Comparison of ENCODE assay signal across 14 cellular contexts in genomic region chr17:4853195-4853762, GRCh38. TPM values are rescaled to one million over a fixed set of nuclear protein-coding genes. Genes with fewer than 3 reads are reported as not detected.
DNase-seq lines count a peak whose midpoint lies in the region; ATAC-seq and TF ChIP-seq lines count a peak whose summit lies in the region.
"Had no signal": no experiment of that assay in that cellular context is flagged by ENCODE, and none has a peak within 500 bp of the region (broad histone marks: within the 10 kb centered on the region; RNA-seq: fewer than 3 reads in every experiment).

No MANE protein-coding gene starts in this region.

- no peak overlapping the region for H2BK20ac ChIP-seq in IMR-90 (ENCODE audit: low read depth, low read length)

- H2BK120ac ChIP-seq in IMR-90 (ENCODE audit: low read depth, low read length): no peak overlapping the region

- no CpG with 5 or more reads among the region's 4 CpGs for WGBS in IMR-90 (ENCODE audit: extremely low coverage in 2 of 2, insufficient read length in 1 of 2), 2 experiments

- no peaks in the 10 kb centered on the region for H3K9me3 ChIP-seq in IMR-90 (ENCODE audit: control insufficient read depth, insufficient read depth, low read length)
- no peaks in the 10 kb centered on the region for H3K9me3 ChIP-seq in lower lobe of right lung
- no peaks in the 10 kb centered on the region for H3K9me3 ChIP-seq in HAP-1
- H3K9me3 ChIP-seq: gastroesophageal sphincter, sigmoid colon had no signal

- DNase-seq in DMS79 (lab: John Stamatoyannopoulos, UW) (peak; percentile 25), IMR-90 (no peak), lower lobe of right lung (no peak), HAP-1 (ENCODE audit: low spot score in 2 of 2) (no peak), amygdala (lab: John Stamatoyannopoulos, UW) (no peak)
- DNase-seq in central memory CD4-positive, alpha-beta T cell: peak; percentile 10
- no peak for DNase-seq in activated CD8-positive, alpha-beta memory T cell treated with anti-CD3 and anti-CD28 coated beads, Interleukin-2, amount 50 U/mL, for 4 hours
- DNase-seq: KBM-7, left colon, NCI-H2029 treated with DMSO at 0.1 percent for 48 hours, sigmoid colon had no signal

- no peak overlapping the region for H3K18ac ChIP-seq in IMR-90 (ENCODE audit: low read depth, low read length)

- no peak for TF ChIP-seq CTCF in IMR-90 (conservative IDR thresholded peaks at IDR 0.05; ENCODE audit: low read depth, low read length)
- TF ChIP-seq CTCF in lower lobe of right lung (IDR thresholded peaks at IDR 0.05): no peak

- H4K20me1 ChIP-seq in IMR-90 (ENCODE audit: insufficient read depth, low read length): peaks cover 44% of the 10 kb centered on the region

- H4K5ac ChIP-seq in IMR-90 (ENCODE audit: low read depth, low read length): no peak overlapping the region

- peaks cover 24% of the 10 kb centered on the region for H3K4me1 ChIP-seq in IMR-90 (ENCODE audit: control insufficient read depth, insufficient read depth, low read length)
- peaks cover 73% of the 10 kb centered on the region for H3K4me1 ChIP-seq in lower lobe of right lung
- peaks cover 6% of the 10 kb centered on the region; the same call in 1 of the 2 replicates for H3K4me1 ChIP-seq in HAP-1

- no peak overlapping the region for H4K91ac ChIP-seq in IMR-90 (ENCODE audit: insufficient read depth, low read depth, low read length)

- dilution Hi-C loops in IMR-90 (cut with HindIII; ENCODE audit: low sequenced_read_pairs, unreplicated experiment): no loop called here

- H3K23ac ChIP-seq in IMR-90 (ENCODE audit: low read depth, low read length): no peak overlapping the region

- no peak overlapping the region for H3K14ac ChIP-seq in IMR-90 (replicated peaks; ENCODE audit: low read depth, low read length)

- CTCF ChIA-PET in IMR-90 (lab: Yijun Ruan, JAX): no interaction called here

- in situ Hi-C loops in IMR-90 (cut with MboI; ENCODE audit: low sequenced_read_pairs) (no loop called here), HAP-1 (cut with MboI; ENCODE audit: low sequenced_read_pairs) (no loop called here)

- POLR2A ChIA-PET in IMR-90 (lab: Charles Lee; ENCODE audit: unreplicated experiment): no interaction called here

- peak overlapping the region; percentile 8; the same call in 1 of the 2 replicates for H2AK5ac ChIP-seq in IMR-90 (ENCODE audit: low read depth, low read length)

- no peak overlapping the region for H3K9ac ChIP-seq in IMR-90 (ENCODE audit: low read depth, low read length)

- ATAC-seq in IMR-90 (ENCODE audit: low read depth) (no peak), lower lobe of right lung (peak in 1 of 2 donors; percentile 41), HG03025 (IDR thresholded peaks at IDR 0.05; ENCODE audit: low FRiP score, unreplicated experiment) (no peak)
- ATAC-seq: gastroesophageal sphincter had no signal

- H3K9me1 ChIP-seq in IMR-90 (ENCODE audit: insufficient read depth, low read length): peaks cover 26% of the 10 kb centered on the region

- H4K8ac ChIP-seq in IMR-90 (ENCODE audit: low read depth in 2 of 2, low read length in 2 of 2): no peak overlapping the region

- H3K4ac ChIP-seq in IMR-90 (ENCODE audit: low read depth, low read length): no peak overlapping the region; the same call in 1 of the 2 replicates

- no peak for TF ChIP-seq RAD21 in IMR-90 (IDR thresholded peaks at IDR 0.05; ENCODE audit: low read length)

- H3K4me3 ChIP-seq in IMR-90 (ENCODE audit: insufficient read depth, low read depth, low read length) (no peak overlapping the region), lower lobe of right lung (no peak overlapping the region), HAP-1 (no peak overlapping the region)
- H3K4me3 ChIP-seq: gastroesophageal sphincter, sigmoid colon had no signal

- peaks cover 40 to 78% of the 10 kb centered on the region in 2 experiments for H3K79me1 ChIP-seq in IMR-90 (ENCODE audit: low read depth in 1 of 2, low read length in 2 of 2)

- no peak overlapping the region for H2AK9ac ChIP-seq in IMR-90 (replicated peaks; ENCODE audit: low read depth, low read length, poor library complexity)

- H3K4me2 ChIP-seq in IMR-90 (ENCODE audit: low read depth, low read length): no peak overlapping the region

- H2BK5ac ChIP-seq in IMR-90 (ENCODE audit: low read depth, low read length, poor library complexity, severe bottlenecking): no peak overlapping the region

- TF ChIP-seq POLR2A in IMR-90 (IDR thresholded peaks at IDR 0.05; ENCODE audit: low read depth, low read length): no peak

- H3K27me3 ChIP-seq in IMR-90 (ENCODE audit: control insufficient read depth, insufficient read depth, low read length): no peaks in the 10 kb centered on the region
- H3K27me3 ChIP-seq in lower lobe of right lung (ENCODE audit: low read depth): no peaks in the 10 kb centered on the region
- no peaks in the 10 kb centered on the region for H3K27me3 ChIP-seq in HAP-1 (ENCODE audit: low read depth)
- H3K27me3 ChIP-seq: gastroesophageal sphincter, sigmoid colon had no signal

- H3K36me3 ChIP-seq in IMR-90 (ENCODE audit: control insufficient read depth, insufficient read depth, low read length) (no peaks in the 10 kb centered on the region; the same call in 1 of the 2 replicates), lower lobe of right lung (no peaks in the 10 kb centered on the region), HAP-1 (replicated peaks) (no peaks in the 10 kb centered on the region)
- H3K36me3 ChIP-seq: sigmoid colon had no signal

- H2BK15ac ChIP-seq in IMR-90 (ENCODE audit: low read depth, low read length): no peak overlapping the region

- no peak overlapping the region for H3K56ac ChIP-seq in IMR-90 (ENCODE audit: extremely low read depth, insufficient read depth, low read length)

- H2AFZ ChIP-seq in IMR-90 (replicated peaks; ENCODE audit: low read length, poor library complexity): no peak overlapping the region

- H3K27ac ChIP-seq in IMR-90 (ENCODE audit: insufficient read depth, low read length) (no peak overlapping the region), lower lobe of right lung (peak overlapping the region; percentile 13)
- H3K27ac ChIP-seq: gastroesophageal sphincter, sigmoid colon had no signal

- intact Hi-C loops in IMR-90 (cut with micrococcal nuclease): no loop called here
- intact Hi-C loops in lower lobe of right lung (cut with DNase I): no loop called here

- BruUV-seq in IMR-90 (replicated peaks; lab: Mats Ljungman, UMichigan): no TSS peak

TF ChIP-seq in IMR-90, 13 proteins besides CTCF, POLR2A, EP300 and RAD21:
- TF ChIP-seq MAZ (IDR thresholded peaks at IDR 0.05; ENCODE audit: borderline replicate concordance, low read depth, low read length) (no peak), CEBPB (IDR thresholded peaks at IDR 0.05; ENCODE audit: low read depth, low read length) (no peak), BHLHE40 (IDR thresholded peaks at IDR 0.05; ENCODE audit: low read depth, low read length) (no peak), MAFK (IDR thresholded peaks at IDR 0.05; ENCODE audit: low read depth, low read length) (no peak), SMC3 (IDR thresholded peaks at IDR 0.05; ENCODE audit: low read depth, low read length) (no peak), NFE2L2 (IDR thresholded peaks at IDR 0.05; ENCODE audit: low read depth, low read length) (no peak)
- TF ChIP-seq, protein P1, sequence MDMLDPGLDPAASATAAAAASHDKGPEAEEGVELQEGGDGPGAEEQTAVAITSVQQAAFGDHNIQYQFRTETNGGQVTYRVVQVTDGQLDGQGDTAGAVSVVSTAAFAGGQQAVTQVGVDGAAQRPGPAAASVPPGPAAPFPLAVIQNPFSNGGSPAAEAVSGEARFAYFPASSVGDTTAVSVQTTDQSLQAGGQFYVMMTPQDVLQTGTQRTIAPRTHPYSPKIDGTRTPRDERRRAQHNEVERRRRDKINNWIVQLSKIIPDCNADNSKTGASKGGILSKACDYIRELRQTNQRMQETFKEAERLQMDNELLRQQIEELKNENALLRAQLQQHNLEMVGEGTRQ (IDR thresholded peaks at IDR 0.05; ENCODE audit: low read depth, low read length): no peak

RNA-seq across cellular contexts. Expression of gene MINK1, which starts 20.1 kb away (rescaled TPM):
- 12.2 and 12.8 TPM in 2 replicates for total RNA-seq in IMR-90 (2012; rRNA removed)
- polyA plus RNA-seq in IMR-90 (2012; rRNA removed): 40.9 and 41.3 TPM in 2 replicates
- 32.0 and 34.9 TPM in 2 replicates for polyA plus RNA-seq in IMR-90 (2012; cell fraction: cytosol; rRNA removed)
- 214 and 296 TPM in 2 replicates for polyA plus RNA-seq in IMR-90 (2012; cell fraction: nucleus; rRNA removed; ENCODE audit: low replicate concordance)
- total RNA-seq in lower lobe of right lung: 155 TPM

RNA-seq across cellular contexts. Expression of gene C17orf107, which starts 46.1 kb away (rescaled TPM):
- total RNA-seq in IMR-90 (2012; rRNA removed): 0.54 and 0.56 TPM in 2 replicates
- 0.82 and 1.3 TPM in 2 replicates for polyA plus RNA-seq in IMR-90 (2012; rRNA removed)
- polyA plus RNA-seq in IMR-90 (2012; cell fraction: cytosol; rRNA removed): 0.35 and 1.2 TPM in 2 replicates
- polyA plus RNA-seq in IMR-90 (2012; cell fraction: nucleus; rRNA removed; ENCODE audit: low replicate concordance): 0.92 and 1.2 TPM in 2 replicates
- 2.2 TPM for total RNA-seq in lower lobe of right lung
- total RNA-seq: SK-MEL-5 had no signal

RNA-seq across cellular contexts. Expression of gene PLD2, which starts 46.3 kb away (rescaled TPM):
- total RNA-seq in IMR-90 (2012; rRNA removed): 9.4 and 12.5 TPM in 2 replicates
- polyA plus RNA-seq in IMR-90 (2012; rRNA removed): 28.0 and 28.8 TPM in 2 replicates
- 12.4 and 16.5 TPM in 2 replicates for polyA plus RNA-seq in IMR-90 (2012; cell fraction: cytosol; rRNA removed)
- polyA plus RNA-seq in IMR-90 (2012; cell fraction: nucleus; rRNA removed; ENCODE audit: low replicate concordance): 159 and 191 TPM in 2 replicates
- 38.4 TPM for total RNA-seq in lower lobe of right lung

RNA-seq across cellular contexts. Expression of gene CHRNE, which starts 49.6 kb away (rescaled TPM):
- total RNA-seq in IMR-90 (2012; rRNA removed): under 0.01 TPM in 2 replicates
- polyA plus RNA-seq in IMR-90 (2012; rRNA removed): 0.21 and 0.24 TPM in 2 replicates
- 0.06 and 0.31 TPM in 2 replicates for polyA plus RNA-seq in IMR-90 (2012; cell fraction: cytosol; rRNA removed)
- 1.4 and 1.7 TPM in 2 replicates for polyA plus RNA-seq in IMR-90 (2012; cell fraction: nucleus; rRNA removed; ENCODE audit: low replicate concordance)
- 0.71 TPM for total RNA-seq in lower lobe of right lung

Comparison
In these comparisons a context has a peak if more than half of its experiments do, and no peak if none do; other contexts are left out.
1. DNase-seq: peak in DMS79 (single experiment) and central memory CD4-positive, alpha-beta T cell (single experiment); none in IMR-90 (single experiment), lower lobe of right lung (single experiment), HAP-1 (0 of 2), amygdala (0 of 56) and activated CD8-positive, alpha-beta memory T cell treated with anti-CD3 and anti-CD28 coated beads, Interleukin-2, amount 50 U/mL, for 4 hours (single experiment).
2. RNA of gene MINK1, which starts 20.1 kb away (total RNA-seq): 155 TPM in lower lobe of right lung (single experiment); 12.2 to 12.8 TPM in IMR-90; every median in the first group is over 10 times any median in the second.